12 cellular contexts compared by ENCODE assay signal in genomic region chrX:112043997-112044396, GRCh38. TPM values are rescaled to one million over a fixed set of nuclear protein-coding genes. Genes with fewer than 3 reads are reported as not detected.
DNase-seq lines count a peak whose midpoint lies in the region; ATAC-seq, FAIRE-seq and TF ChIP-seq lines count a peak whose summit lies in the region.
"Had no signal": no experiment of that assay in that cellular context is flagged by ENCODE, and none has a peak within 500 bp of the region (broad histone marks: within the 10 kb centered on the region; RNA-seq: fewer than 3 reads in every experiment).

No MANE protein-coding gene starts in this region.

- no peak overlapping the region for H3K4me3 Mint-ChIP-seq in nephron
- H3K4me3 Mint-ChIP-seq: activated B cell treated with CpG ODN at 0.5 μM for 24 hours had no signal

- H3K4me2 ChIP-seq in GM12878 (ENCODE audit: control insufficient read depth, insufficient read depth): no peak overlapping the region

- H3K4me1 Mint-ChIP-seq in nephron: no peaks in the 10 kb centered on the region
- H3K4me1 Mint-ChIP-seq: activated B cell treated with CpG ODN at 0.5 μM for 24 hours had no signal

- no peak for TF ChIP-seq POLR2A in GM12878 (IDR thresholded peaks at IDR 0.05; ENCODE audit: low read depth, low read length)

- no peaks in the 10 kb centered on the region for H3K9me3 Mint-ChIP-seq in nephron
- H3K9me3 Mint-ChIP-seq: activated B cell treated with CpG ODN at 0.5 μM for 24 hours had no signal

- H3K36me3 ChIP-seq in GM06990 (ENCODE audit: control insufficient read depth, insufficient read depth, low read length): no peaks in the 10 kb centered on the region
- no peaks in the 10 kb centered on the region for H3K36me3 ChIP-seq in GM12878 (ENCODE audit: control insufficient read depth in 2 of 2, insufficient read depth in 2 of 2, low read length in 1 of 2)

- CTCF ChIA-PET in GM12878 (lab: Yijun Ruan, JAX): interaction anchor here (0.9 to 2.6 kb wide), 3 partner anchors 13 to 324 kb away, joined by 3 to 12 read pairs (median 6); no protein-coding TSS in a partner anchor

- H4K20me1 ChIP-seq in GM12878 (ENCODE audit: control insufficient read depth, insufficient read depth): no peaks in the 10 kb centered on the region

- in situ Hi-C loops in GM12878 (cut with MboI): no loop called here

- no peaks in the 10 kb centered on the region for H3K27me3 Mint-ChIP-seq in nephron (ENCODE audit: low read depth)
- H3K27me3 Mint-ChIP-seq: activated B cell treated with CpG ODN at 0.5 μM for 24 hours had no signal

- no peaks in the 10 kb centered on the region for H3K79me2 ChIP-seq in GM12878 (ENCODE audit: control insufficient read depth, insufficient read depth, low read length)

- TF ChIP-seq RAD21 in GM12878 (IDR thresholded peaks at IDR 0.05; ENCODE audit: insufficient read depth, low read depth, low read length): peak; percentile 56

- POLR2A ChIA-PET in GM12878 (lab: Charles Lee): interaction anchor here (0.6 kb wide), 1 partner anchor 230 kb away, joined by 3 read pairs; no protein-coding TSS in a partner anchor

- H2AFZ ChIP-seq in GM12878 (ENCODE audit: control insufficient read depth, low read depth, low read length): no peak overlapping the region

- H3K36me3 Mint-ChIP-seq in nephron (ENCODE audit: low read depth): no peaks in the 10 kb centered on the region

- no peaks in the 10 kb centered on the region for H3K9me3 ChIP-seq in GM12878 (replicated peaks; ENCODE audit: control insufficient read depth, insufficient read depth, low read length)

- H3K27me3 ChIP-seq in GM06990 (replicated peaks; ENCODE audit: control insufficient read depth, insufficient read depth, low read length) (no peaks in the 10 kb centered on the region), GM12878 (replicated peaks in 1 of 2; ENCODE audit: control insufficient read depth in 2 of 2, insufficient read depth in 2 of 2, low read length in 1 of 2) (no peaks in the 10 kb centered on the region; a peak in 1 of 4 replicates)

- WGBS in GM12878 (ENCODE audit: insufficient coverage, insufficient replicate concordance, low lambda C conversion rate, missing lambda C conversion rate): 0% methylated on average over 1 of the region's 1 CpG

- SMC1A ChIA-PET in GM12878 (lab: Charles Lee; ENCODE audit: uncharacterized antibody, unreplicated experiment): interaction anchor here (0.6 to 2.6 kb wide), 5 partner anchors 52 to 300 kb away, joined by 3 to 14 read pairs (median 3); no protein-coding TSS in a partner anchor

- H3K4me3 ChIP-seq in GM06990 (replicated peaks; ENCODE audit: low read depth, low read length) (no peak overlapping the region), GM12878 (no peak overlapping the region)

- DNase-seq in GM06990 (ENCODE audit: extremely low read depth, insufficient read length): no peak
- peak; percentile 8 to 33 for DNase-seq in Kasumi-1 (lab: John Stamatoyannopoulos, UW)
- no peak for DNase-seq in GM12878 (ENCODE audit: low read depth, low spot score)
- DNase-seq in UCSD-AML1 (lab: John Stamatoyannopoulos, UW; ENCODE audit: unreplicated experiment): no peak
- DNase-seq in globus pallidus (ENCODE audit: low spot score): no peak
- DNase-seq in NCI-H226: no peak
- DNase-seq: activated B cell treated with CpG ODN at 0.5 μM for 24 hours; activated naive CD4-positive, alpha-beta T cell; NCI-H446; stimulated activated CD4-positive, alpha-beta T cell treated with anti-CD3 and anti-CD28 coated beads, Interleukin-15, amount 100 ng/mL, for 24 hours had no signal

- no peaks in the 10 kb centered on the region for H3K4me1 ChIP-seq in GM12878 (ENCODE audit: control insufficient read depth, insufficient read depth, low read length)

- no TSS peak for BruUV-seq in GM12878 (replicated peaks; lab: Mats Ljungman, UMichigan)

- ATAC-seq in GM12878: 0 out of 3 replicates have a peak, but pooled peaks have one; percentile 33

- no peak overlapping the region for H3K27ac ChIP-seq in GM12878 (ENCODE audit: control insufficient read depth, insufficient read depth)

- TF ChIP-seq CTCF in GM06990 (IDR thresholded peaks at IDR 0.05; ENCODE audit: insufficient read depth, low read length, poor library complexity, severe bottlenecking) (peak; percentile 37), GM12878 (IDR thresholded peaks at IDR 0.05 in 2 of 3, conservative IDR thresholded peaks at IDR 0.05 in 1 of 3; ENCODE audit: control insufficient read depth in 2 of 3, extremely low read depth in 1 of 3, insufficient read depth in 1 of 3, low read depth in 3 of 3, low read length in 3 of 3) (peak; percentile 16 to 37 (median 21); a peak in 2 of 6 replicates), nephron (IDR thresholded peaks at IDR 0.05; ENCODE audit: unreplicated experiment in 3 of 3) (peak; percentile 20 to 68 (median 22))

- TF ChIP-seq EP300 in GM12878 (IDR thresholded peaks at IDR 0.05; ENCODE audit: borderline replicate concordance in 1 of 2, control insufficient read depth in 1 of 2, low read depth in 2 of 2, low read length in 2 of 2): no peak

- H3K27ac Mint-ChIP-seq in nephron: no peak overlapping the region
- H3K27ac Mint-ChIP-seq: activated B cell treated with CpG ODN at 0.5 μM for 24 hours had no signal

- RAD21 ChIA-PET in GM12878 (lab: Charles Lee; ENCODE audit: unreplicated experiment): interaction anchor here (2.7 kb wide), 1 partner anchor 174 kb away, joined by 8 read pairs; no protein-coding TSS in a partner anchor

- no peak overlapping the region for H3K9ac ChIP-seq in GM12878 (ENCODE audit: control insufficient read depth, insufficient read depth, low read length)

- intact Hi-C loops in GM12878 (cut with micrococcal nuclease; ENCODE audit: unreplicated experiment): loop anchor here (2.0 to 10.0 kb wide), 3 partner anchors 175 to 319 kb away; no protein-coding TSS in a partner anchor

- FAIRE-seq in GM12878 (lab: Jason Lieb, UNC): no peak

TF ChIP-seq in GM12878, 131 proteins besides CTCF, POLR2A, EP300 and RAD21 (continues in another document):
- peak; percentile 44; the same call in 1 of the 2 replicates for TF ChIP-seq SMC3 (IDR thresholded peaks at IDR 0.05; ENCODE audit: borderline replicate concordance, low read length)
- no peak for TF ChIP-seq RB1 (IDR thresholded peaks at IDR 0.05; ENCODE audit: borderline replicate concordance)

RNA-seq across cellular contexts. Expression of gene TRPC5, which starts 38.6 kb away (rescaled TPM):
- total RNA-seq in GM12878 (2013; cell fraction: nucleolus; rRNA removed): not detected in 2 replicates
- not detected in 2 replicates for total RNA-seq in GM12878 (2014; rRNA removed)
- total RNA-seq in GM12878 (2014; rRNA removed; fragmentation: Illumina TruSeq; extraction: Trizol): not detected in 2 replicates
- total RNA-seq in GM12878 (2021): not detected in 2 replicates
- polyA plus RNA-seq in GM12878 (2011; ENCODE audit: low read depth): not detected
- polyA plus RNA-seq in GM12878 (2011; rRNA removed): not detected in 2 replicates
- not detected in 2 replicates for polyA plus RNA-seq in GM12878 (2011; cell fraction: cytosol; rRNA removed)
- not detected in 2 replicates for polyA plus RNA-seq in GM12878 (2011; cell fraction: nucleus; rRNA removed)
- polyA plus RNA-seq in GM12878 (2012): not detected in 2 replicates
- not detected in 2 replicates for polyA plus RNA-seq in GM12878 (2014; fragmentation: Illumina TruSeq; extraction: Trizol)
- polyA plus RNA-seq in GM12878 (2014; fragmentation: Nextera tagmentation; extraction: Ambion mirVana): not detected
- polyA plus RNA-seq in GM12878 (2014; rRNA removed): not detected in 2 replicates
- not detected for polyA plus RNA-seq in GM12878 (2016; fragmentation: Nextera tagmentation; extraction: Ambion mirVana)
- not detected in 2 replicates for polyA minus RNA-seq in GM12878 (2011; rRNA and poly(A)+ RNA removed)
- polyA minus RNA-seq in GM12878 (2011; cell fraction: cytosol; rRNA and poly(A)+ RNA removed): not detected in 2 replicates
- polyA minus RNA-seq in GM12878 (2011; cell fraction: nucleus; rRNA and poly(A)+ RNA removed): not detected in 2 replicates
- total RNA-seq: activated B cell treated with CpG ODN at 0.5 μM for 24 hours, lower leg skin had no signal

RNA-seq across cellular contexts. Expression of gene RTL4, which starts 38.8 kb away (rescaled TPM):
- total RNA-seq in GM12878 (2013; cell fraction: nucleolus; rRNA removed): not detected in 2 replicates
- total RNA-seq in GM12878 (2014; rRNA removed) (not detected in 2 replicates), GM12878 (2014; rRNA removed; fragmentation: Illumina TruSeq; extraction: Trizol) (not detected in 2 replicates), GM12878 (2021) (not detected in 2 replicates)
- polyA plus RNA-seq in GM12878 (2011; ENCODE audit: low read depth): not detected
- polyA plus RNA-seq in GM12878 (2011; rRNA removed) (not detected in 2 replicates), GM12878 (2014; fragmentation: Illumina TruSeq; extraction: Trizol) (not detected in 2 replicates), GM12878 (2014; fragmentation: Nextera tagmentation; extraction: Ambion mirVana) (not detected), GM12878 (2014; rRNA removed) (not detected in 2 replicates), GM12878 (2016; fragmentation: Nextera tagmentation; extraction: Ambion mirVana) (not detected)
- not detected in 2 replicates for polyA plus RNA-seq in GM12878 (2011; cell fraction: cytosol; rRNA removed)
- not detected in 2 replicates for polyA plus RNA-seq in GM12878 (2011; cell fraction: nucleus; rRNA removed)
- not detected in 2 replicates for polyA plus RNA-seq in GM12878 (2012)
- not detected in 2 replicates for polyA minus RNA-seq in GM12878 (2011; rRNA and poly(A)+ RNA removed)
- polyA minus RNA-seq in GM12878 (2011; cell fraction: cytosol; rRNA and poly(A)+ RNA removed): not detected in 2 replicates
- not detected in 2 replicates for polyA minus RNA-seq in GM12878 (2011; cell fraction: nucleus; rRNA and poly(A)+ RNA removed)
- total RNA-seq: activated B cell treated with CpG ODN at 0.5 μM for 24 hours, lower leg skin had no signal

Comparison
In these comparisons a context has a peak if more than half of its experiments do, and no peak if none do; other contexts are left out.
1. DNase-seq: peak in Kasumi-1 (2 of 2); none in GM06990 (single experiment), GM12878 (single experiment), UCSD-AML1 (single experiment), globus pallidus (single experiment) and NCI-H226 (single experiment).
2. Peak in every context shown above with its lines, with median percentiles within 50 percentile points of each other: CTCF ChIP-seq.